8 cellular contexts compared by ENCODE assay signal in genomic region chr4:88008133-88008621, GRCh38. TPM values are rescaled to one million over a fixed set of nuclear protein-coding genes. Genes with fewer than 3 reads are reported as not detected.
DNase-seq lines count a peak whose midpoint lies in the region; ATAC-seq and TF ChIP-seq lines count a peak whose summit lies in the region.

No MANE protein-coding gene starts in this region.

- no peak for TF ChIP-seq CTCF in mammary epithelial cell (conservative IDR thresholded peaks at IDR 0.05 in 1 of 2, IDR thresholded peaks at IDR 0.05 in 1 of 2; ENCODE audit: extremely low read depth in 1 of 2, insufficient read depth in 1 of 2, low read depth in 1 of 2, low read length in 2 of 2)

- peak overlapping the region; percentile 95 for H3K4me2 ChIP-seq in mammary epithelial cell (ENCODE audit: insufficient read depth, low read depth, low read length)

- intact Hi-C loops in mammary epithelial cell (cut with micrococcal nuclease): no loop called here

- no peaks in the 10 kb centered on the region for H4K20me1 ChIP-seq in mammary epithelial cell (ENCODE audit: insufficient read depth, low read length)

- DNase-seq in ELF-1 (ENCODE audit: low read depth, low spot score) (peak; percentile 61), SJSA1 (ENCODE audit: low read depth in 1 of 2, low spot score in 2 of 2) (peak; percentile 59 to 62), mammary epithelial cell (peak; percentile 64), iPS-NIHi7 (ENCODE audit: extremely low spot score) (peak; percentile 68), skeletal muscle cell (ENCODE audit: low read depth) (no peak), pons (ENCODE audit: low spot score) (no peak)

- peak; percentile 0 for ATAC-seq in GM19468 (IDR thresholded peaks at IDR 0.05; ENCODE audit: extremely low read depth, unreplicated experiment)
- peak; percentile 16 for ATAC-seq in HG03558 (IDR thresholded peaks at IDR 0.05; ENCODE audit: extremely low read depth, unreplicated experiment)

- H3K36me3 ChIP-seq in SJSA1: peaks cover 5% of the 10 kb centered on the region
- H3K36me3 ChIP-seq in mammary epithelial cell (ENCODE audit: insufficient read depth, low read length): no peaks in the 10 kb centered on the region

- H3K9me3 ChIP-seq in SJSA1 (replicated peaks): no peaks in the 10 kb centered on the region
- H3K9me3 ChIP-seq in mammary epithelial cell (replicated peaks; ENCODE audit: insufficient read depth, low read length): no peaks in the 10 kb centered on the region

- peaks cover 55% of the 10 kb centered on the region for H3K79me2 ChIP-seq in mammary epithelial cell (ENCODE audit: insufficient read depth, low read length)

- peak overlapping the region; percentile 64 for H3K27ac ChIP-seq in SJSA1
- peak overlapping the region; percentile 85 for H3K27ac ChIP-seq in mammary epithelial cell (ENCODE audit: insufficient read depth, low read depth, low read length)

- dilution Hi-C loops in mammary epithelial cell (cut with HindIII; ENCODE audit: low sequenced_read_pairs): no loop called here

- CTCF ChIA-PET in mammary epithelial cell (lab: Charles Lee; ENCODE audit: low non-redundant PET): no interaction called here

- H2AFZ ChIP-seq in mammary epithelial cell (ENCODE audit: low read depth, low read length): peak overlapping the region; percentile 90

- 0% methylated on average over 23 of the region's 49 CpGs for WGBS in mammary epithelial cell (ENCODE audit: low coverage, missing lambda C conversion rate)

- in situ Hi-C loops in mammary epithelial cell (cut with MboI; ENCODE audit: low sequenced_read_pairs in 2 of 2): no loop called here

- no TSS peak for BruUV-seq in mammary epithelial cell (replicated peaks; lab: Mats Ljungman, UMichigan)

- peak overlapping the region; percentile 97 for H3K4me3 ChIP-seq in SJSA1
- H3K4me3 ChIP-seq in mammary epithelial cell (replicated peaks in 1 of 3; ENCODE audit: insufficient read depth in 1 of 3, low read depth in 2 of 3, low read length in 3 of 3): peak overlapping the region; percentile 47 to 86 (median 78)
- H3K4me3 ChIP-seq in skeletal muscle cell (ENCODE audit: low read depth, low read length): peak overlapping the region; percentile 88

- H3K27me3 ChIP-seq in SJSA1 (replicated peaks): no peaks in the 10 kb centered on the region
- H3K27me3 ChIP-seq in mammary epithelial cell (ENCODE audit: insufficient read depth, low read length): no peaks in the 10 kb centered on the region

- H3K9ac ChIP-seq in mammary epithelial cell (ENCODE audit: insufficient read depth, low read length): peak overlapping the region; percentile 92

- H3K4me1 ChIP-seq in SJSA1 (replicated peaks): peaks cover 32% of the 10 kb centered on the region
- peaks cover 34% of the 10 kb centered on the region for H3K4me1 ChIP-seq in mammary epithelial cell (ENCODE audit: insufficient read depth, low read length)

RNA-seq across cellular contexts. Expression of gene PKD2, which starts 0.7 kb away (rescaled TPM):
- 37.6 and 43.2 TPM in 2 replicates for total RNA-seq in SJSA1 (2014; rRNA removed; shearing (Covaris generic))
- total RNA-seq in mammary epithelial cell: 10 to 100 TPM; 28.8 to 49.5 TPM
- polyA plus RNA-seq in mammary epithelial cell: 13.3 TPM
- polyA minus RNA-seq in mammary epithelial cell: 30.9 TPM

RNA-seq across cellular contexts. Expression of gene SPP1, which starts 32.7 kb away (rescaled TPM):
- 2.7 and 3.6 TPM in 2 replicates for total RNA-seq in SJSA1 (2014; rRNA removed; shearing (Covaris generic))
- total RNA-seq in mammary epithelial cell: 100 to 1,000 TPM in 1 of 2 donors, 1 to 10 TPM in 1; 1.3 to 157 TPM
- 1.3 TPM for polyA plus RNA-seq in mammary epithelial cell
- not detected for polyA minus RNA-seq in mammary epithelial cell

Comparison
In these comparisons a context has a peak if more than half of its experiments do, and no peak if none do; other contexts are left out.
1. DNase-seq: peak in ELF-1 (single experiment), SJSA1 (2 of 2), mammary epithelial cell (single experiment) and iPS-NIHi7 (single experiment); none in skeletal muscle cell (single experiment) and pons (single experiment).
2. Peak in every context shown above with its lines, with median percentiles within 50 percentile points of each other: H3K4me3 ChIP-seq.